Comparison of ENCODE assay signal across 1 cellular context in genomic region chr3:99562138-99562537, GRCh38.
TF ChIP-seq lines count a peak whose summit lies in the region.

No MANE protein-coding gene starts in this region.

TF ChIP-seq in HepG2, 621 proteins besides CTCF, POLR2A, EP300 and RAD21 (continued from another document):
- peak; percentile 43 to 92 for TF ChIP-seq REST (IDR thresholded peaks at IDR 0.05; ENCODE audit: borderline replicate concordance in 1 of 2, low read depth in 1 of 2, low read length in 2 of 2)
- TF ChIP-seq BHLHE40 (IDR thresholded peaks at IDR 0.05; ENCODE audit: low read length): no peak
- peak; percentile 91 for TF ChIP-seq MIER2 (CRISPR knock-in tag; IDR thresholded peaks at IDR 0.05)
- no peak for TF ChIP-seq ZNF280D (CRISPR knock-in tag; IDR thresholded peaks at IDR 0.05)
